ENCODE assay signal across 1 cellular context in genomic region chr3:112582242-112582874, GRCh38.
TF ChIP-seq lines count a peak whose summit lies in the region.

No MANE protein-coding gene starts in this region.

TF ChIP-seq in Ishikawa, 13 proteins besides CTCF, POLR2A, EP300 and RAD21 (continued from another document):
- TF ChIP-seq TAF1 (IDR thresholded peaks at IDR 0.05; ENCODE audit: low read depth) (no peak), NFIC (IDR thresholded peaks at IDR 0.05) (no peak), EGR1 (IDR thresholded peaks at IDR 0.05) (no peak), YY1 (IDR thresholded peaks at IDR 0.05; ENCODE audit: low read depth) (no peak), CEBPB (IDR thresholded peaks at IDR 0.05) (no peak), FOXM1 (IDR thresholded peaks at IDR 0.05; ENCODE audit: borderline replicate concordance, low read depth) (no peak), CREB1 (IDR thresholded peaks at IDR 0.05; ENCODE audit: low read depth) (no peak)
